Comparison of ENCODE assay signal across 1 cellular context in genomic region chr15:93319121-93319814, GRCh38.
TF ChIP-seq lines count a peak whose summit lies in the region.

No MANE protein-coding gene starts in this region.

TF ChIP-seq in K562, 482 proteins besides CTCF, POLR2A, EP300 and RAD21 (continued from another document):
- TF ChIP-seq, protein P1, sequence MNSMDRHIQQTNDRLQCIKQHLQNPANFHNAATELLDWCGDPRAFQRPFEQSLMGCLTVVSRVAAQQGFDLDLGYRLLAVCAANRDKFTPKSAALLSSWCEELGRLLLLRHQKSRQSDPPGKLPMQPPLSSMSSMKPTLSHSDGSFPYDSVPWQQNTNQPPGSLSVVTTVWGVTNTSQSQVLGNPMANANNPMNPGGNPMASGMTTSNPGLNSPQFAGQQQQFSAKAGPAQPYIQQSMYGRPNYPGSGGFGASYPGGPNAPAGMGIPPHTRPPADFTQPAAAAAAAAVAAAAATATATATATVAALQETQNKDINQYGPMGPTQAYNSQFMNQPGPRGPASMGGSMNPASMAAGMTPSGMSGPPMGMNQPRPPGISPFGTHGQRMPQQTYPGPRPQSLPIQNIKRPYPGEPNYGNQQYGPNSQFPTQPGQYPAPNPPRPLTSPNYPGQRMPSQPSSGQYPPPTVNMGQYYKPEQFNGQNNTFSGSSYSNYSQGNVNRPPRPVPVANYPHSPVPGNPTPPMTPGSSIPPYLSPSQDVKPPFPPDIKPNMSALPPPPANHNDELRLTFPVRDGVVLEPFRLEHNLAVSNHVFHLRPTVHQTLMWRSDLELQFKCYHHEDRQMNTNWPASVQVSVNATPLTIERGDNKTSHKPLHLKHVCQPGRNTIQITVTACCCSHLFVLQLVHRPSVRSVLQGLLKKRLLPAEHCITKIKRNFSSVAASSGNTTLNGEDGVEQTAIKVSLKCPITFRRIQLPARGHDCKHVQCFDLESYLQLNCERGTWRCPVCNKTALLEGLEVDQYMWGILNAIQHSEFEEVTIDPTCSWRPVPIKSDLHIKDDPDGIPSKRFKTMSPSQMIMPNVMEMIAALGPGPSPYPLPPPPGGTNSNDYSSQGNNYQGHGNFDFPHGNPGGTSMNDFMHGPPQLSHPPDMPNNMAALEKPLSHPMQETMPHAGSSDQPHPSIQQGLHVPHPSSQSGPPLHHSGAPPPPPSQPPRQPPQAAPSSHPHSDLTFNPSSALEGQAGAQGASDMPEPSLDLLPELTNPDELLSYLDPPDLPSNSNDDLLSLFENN (IDR thresholded peaks at IDR 0.05; ENCODE audit: low read depth in 2 of 2, low read length in 2 of 2) = no peak
- TF ChIP-seq NFXL1 (CRISPR knock-in tag; IDR thresholded peaks at IDR 0.05) (no peak), ILK (tag; IDR thresholded peaks at IDR 0.05; ENCODE audit: borderline replicate concordance, low read depth) (no peak), CBX1 (IDR thresholded peaks at IDR 0.05; ENCODE audit: low read depth) (no peak), ZNF436 (CRISPR knock-in tag; IDR thresholded peaks at IDR 0.05) (no peak), HMG20B (CRISPR knock-in tag; IDR thresholded peaks at IDR 0.05) (no peak), BRD9 (IDR thresholded peaks at IDR 0.05; ENCODE audit: low read depth, partially characterized antibody) (no peak), ZNF311 (CRISPR knock-in tag; IDR thresholded peaks at IDR 0.05) (no peak), SMARCA5 (IDR thresholded peaks at IDR 0.05) (no peak), ZNF232 (CRISPR knock-in tag; IDR thresholded peaks at IDR 0.05) (no peak), CEBPB (tag; IDR thresholded peaks at IDR 0.05) (no peak), CHCHD3 (CRISPR knock-in tag; IDR thresholded peaks at IDR 0.05) (no peak), ZZZ3 (IDR thresholded peaks at IDR 0.05) (no peak), NFATC3 (IDR thresholded peaks at IDR 0.05) (no peak), ZNF766 (CRISPR knock-in tag; conservative IDR thresholded peaks at IDR 0.05) (no peak)
- TF ChIP-seq, protein P2, sequence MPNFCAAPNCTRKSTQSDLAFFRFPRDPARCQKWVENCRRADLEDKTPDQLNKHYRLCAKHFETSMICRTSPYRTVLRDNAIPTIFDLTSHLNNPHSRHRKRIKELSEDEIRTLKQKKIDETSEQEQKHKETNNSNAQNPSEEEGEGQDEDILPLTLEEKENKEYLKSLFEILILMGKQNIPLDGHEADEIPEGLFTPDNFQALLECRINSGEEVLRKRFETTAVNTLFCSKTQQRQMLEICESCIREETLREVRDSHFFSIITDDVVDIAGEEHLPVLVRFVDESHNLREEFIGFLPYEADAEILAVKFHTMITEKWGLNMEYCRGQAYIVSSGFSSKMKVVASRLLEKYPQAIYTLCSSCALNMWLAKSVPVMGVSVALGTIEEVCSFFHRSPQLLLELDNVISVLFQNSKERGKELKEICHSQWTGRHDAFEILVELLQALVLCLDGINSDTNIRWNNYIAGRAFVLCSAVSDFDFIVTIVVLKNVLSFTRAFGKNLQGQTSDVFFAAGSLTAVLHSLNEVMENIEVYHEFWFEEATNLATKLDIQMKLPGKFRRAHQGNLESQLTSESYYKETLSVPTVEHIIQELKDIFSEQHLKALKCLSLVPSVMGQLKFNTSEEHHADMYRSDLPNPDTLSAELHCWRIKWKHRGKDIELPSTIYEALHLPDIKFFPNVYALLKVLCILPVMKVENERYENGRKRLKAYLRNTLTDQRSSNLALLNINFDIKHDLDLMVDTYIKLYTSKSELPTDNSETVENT (CRISPR knock-in tag; IDR thresholded peaks at IDR 0.05) = no peak
- TF ChIP-seq, protein P3, sequence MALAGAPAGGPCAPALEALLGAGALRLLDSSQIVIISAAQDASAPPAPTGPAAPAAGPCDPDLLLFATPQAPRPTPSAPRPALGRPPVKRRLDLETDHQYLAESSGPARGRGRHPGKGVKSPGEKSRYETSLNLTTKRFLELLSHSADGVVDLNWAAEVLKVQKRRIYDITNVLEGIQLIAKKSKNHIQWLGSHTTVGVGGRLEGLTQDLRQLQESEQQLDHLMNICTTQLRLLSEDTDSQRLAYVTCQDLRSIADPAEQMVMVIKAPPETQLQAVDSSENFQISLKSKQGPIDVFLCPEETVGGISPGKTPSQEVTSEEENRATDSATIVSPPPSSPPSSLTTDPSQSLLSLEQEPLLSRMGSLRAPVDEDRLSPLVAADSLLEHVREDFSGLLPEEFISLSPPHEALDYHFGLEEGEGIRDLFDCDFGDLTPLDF (CRISPR knock-in tag; IDR thresholded peaks at IDR 0.05) = no peak
